ENCODE assay signal across 7 cellular contexts in genomic region chr17:60647705-60648104, GRCh38.
"Had no signal": no experiment of that assay in that cellular context is flagged by ENCODE, and none has a peak within 500 bp of the region (broad histone marks: within the 10 kb centered on the region; RNA-seq: fewer than 3 reads in every experiment).

No MANE protein-coding gene starts in this region.

- FAIRE-seq: H1, HepG2 had no signal

- ATAC-seq: GM23338, HepG2 had no signal

- DNase-seq: H9, HCEC 1CT, KBM-7 had no signal

- H3K27ac ChIP-seq: KMS-11 had no signal

- H3K4me2 ChIP-seq: GM23338, KMS-11 had no signal

- H3K9ac ChIP-seq: KMS-11 had no signal

- H2AFZ ChIP-seq: GM23338 had no signal

- H3K4me3 ChIP-seq: GM23338 had no signal
